Comparison of ENCODE assay signal across 2 cellular contexts in genomic region chr2:26305109-26305508, GRCh38. TPM values are rescaled to one million over a fixed set of nuclear protein-coding genes. Genes with fewer than 3 reads are reported as not detected.
"Had no signal": no experiment of that assay in that cellular context is flagged by ENCODE, and none has a peak within 500 bp of the region (broad histone marks: within the 10 kb centered on the region; RNA-seq: fewer than 3 reads in every experiment).

No MANE protein-coding gene starts in this region.

RNA-seq across cellular contexts. Expression of gene ADGRF3, which starts 41.5 kb away (rescaled TPM):
- total RNA-seq: body of pancreas, gastrocnemius medialis had no signal
